ENCODE assay signal across 12 cellular contexts in genomic region chr12:52975204-52975603, GRCh38. TPM values are rescaled to one million over a fixed set of nuclear protein-coding genes. Genes with fewer than 3 reads are reported as not detected.
A peak's percentile ranks its signal among the peaks of the same experiment; 100 is the strongest.
DNase-seq lines count a peak whose midpoint lies in the region; ATAC-seq lines count a peak whose summit lies in the region.
"Had no signal": no experiment of that assay in that cellular context is flagged by ENCODE, and none has a peak within 500 bp of the region (broad histone marks: within the 10 kb centered on the region; RNA-seq: fewer than 3 reads in every experiment).

No MANE protein-coding gene starts in this region.

- H3K27me3 ChIP-seq in MG63 (no peaks in the 10 kb centered on the region), mesenchymal stem cell (ENCODE audit: control insufficient read depth in 1 of 2, insufficient read depth in 1 of 2, low read length in 2 of 2) (peaks cover 0 to 32% of the 10 kb centered on the region in 2 experiments)

- no peaks in the 10 kb centered on the region for H3K9me3 ChIP-seq in MG63
- H3K9me3 ChIP-seq in mesenchymal stem cell (ENCODE audit: control insufficient read depth, low read length) = no peaks in the 10 kb centered on the region

- H2BK12ac ChIP-seq in mesenchymal stem cell (ENCODE audit: low read length in 2 of 2) = peak overlapping the region; percentile 99 to 100

- H2BK5ac ChIP-seq in mesenchymal stem cell (ENCODE audit: low read depth, low read length, poor library complexity, severe bottlenecking) = no peak overlapping the region

- H3K4me3 ChIP-seq in MG63 (no peak overlapping the region), mesenchymal stem cell (ENCODE audit: insufficient read depth in 1 of 2, low read depth in 1 of 2, low read length in 2 of 2) (no peak overlapping the region)

- H3K18ac ChIP-seq in mesenchymal stem cell (ENCODE audit: low read depth in 1 of 2, low read length in 2 of 2) = peak overlapping the region; percentile 75 to 98

- H3K27ac ChIP-seq in mesenchymal stem cell (ENCODE audit: low read length, poor library complexity, severe bottlenecking) = no peak overlapping the region

- DNase-seq in AG08395 (ENCODE audit: low spot score) (peak; percentile 36), MG63 (peak; percentile 68), cerebellum (ENCODE audit: low spot score) (peak; percentile 27), mesenchymal stem cell (peak; percentile 85), dedifferentiated amniotic fluid mesenchymal stem cell (ENCODE audit: extremely low spot score) (no peak), SW 1271 (lab: John Stamatoyannopoulos, UW) (no peak)
- DNase-seq: activated CD4-positive, alpha-beta T cell treated with anti-CD3 and anti-CD28 coated beads for 4 hours; DMS79; NCI-H2107; stimulated activated CD4-positive, alpha-beta T cell treated with anti-CD3 and anti-CD28 coated beads, Interleukin-1b, Interleukin-23, amount 100 ng/mL, for 48 hours had no signal

- H3K23ac ChIP-seq in mesenchymal stem cell (ENCODE audit: low read length in 2 of 2) = no peak overlapping the region

- H2AK5ac ChIP-seq in mesenchymal stem cell (ENCODE audit: low read length, severe bottlenecking) = no peak overlapping the region

- peak overlapping the region; percentile 81 for H2BK120ac ChIP-seq in mesenchymal stem cell (ENCODE audit: low read depth, low read length)

- peak overlapping the region; percentile 96 for H4K91ac ChIP-seq in mesenchymal stem cell (ENCODE audit: low read length)

- H3K9ac ChIP-seq in mesenchymal stem cell (ENCODE audit: low read length) = no peak overlapping the region

- no peak overlapping the region for H3K4me2 ChIP-seq in mesenchymal stem cell (ENCODE audit: low read length, poor library complexity, severe bottlenecking)

- WGBS in mesenchymal stem cell = 44% methylated on average over 3 of the region's 3 CpGs

- no peak overlapping the region for H3K14ac ChIP-seq in mesenchymal stem cell (ENCODE audit: low read length in 2 of 2)

- H3K36me3 ChIP-seq in MG63 (no peaks in the 10 kb centered on the region), mesenchymal stem cell (ENCODE audit: control insufficient read depth in 1 of 2, insufficient read depth in 2 of 2, low read depth in 1 of 2, low read length in 2 of 2) (no peaks in the 10 kb centered on the region)

- no peaks in the 10 kb centered on the region for H3K79me1 ChIP-seq in mesenchymal stem cell (replicated peaks; ENCODE audit: low read length, poor library complexity, severe bottlenecking)

- ATAC-seq in GM21360 (IDR thresholded peaks at IDR 0.05; ENCODE audit: unreplicated experiment) (no peak), HG02588 (IDR thresholded peaks at IDR 0.05; ENCODE audit: unreplicated experiment) (no peak)

- H2BK15ac ChIP-seq in mesenchymal stem cell (ENCODE audit: low read depth, poor library complexity, severe bottlenecking) = peak overlapping the region; percentile 87

- H4K8ac ChIP-seq in mesenchymal stem cell (ENCODE audit: low read length) = peak overlapping the region; percentile 74

- H3K4ac ChIP-seq in mesenchymal stem cell (ENCODE audit: low read depth in 1 of 2, low read length in 2 of 2) = peak overlapping the region; percentile 98

- H2AFZ ChIP-seq in mesenchymal stem cell (ENCODE audit: low read depth, low read length) = no peak overlapping the region

- peaks cover 22% of the 10 kb centered on the region for H3K4me1 ChIP-seq in mesenchymal stem cell (ENCODE audit: control insufficient read depth, insufficient read depth, low read depth, low read length)

RNA-seq across cellular contexts. Expression of gene KRT18, which starts 26.3 kb away (rescaled TPM):
- 104 and 136 TPM in 2 replicates for total RNA-seq in MG63 (2014; rRNA removed; shearing (Covaris generic); ENCODE audit: low replicate concordance)
- total RNA-seq in cerebellum = 2.9 TPM
- 831 TPM for polyA plus RNA-seq in mesenchymal stem cell (2013, experiment 1 of 2)
- 807 TPM for polyA plus RNA-seq in mesenchymal stem cell (2013, experiment 2 of 2)

RNA-seq across cellular contexts. Expression of gene EIF4B, which starts 31.1 kb away (rescaled TPM):
- 684 and 692 TPM in 2 replicates for total RNA-seq in MG63 (2014; rRNA removed; shearing (Covaris generic); ENCODE audit: low replicate concordance)
- total RNA-seq in cerebellum = 410 TPM
- 387 TPM for polyA plus RNA-seq in mesenchymal stem cell (2013, experiment 1 of 2)
- polyA plus RNA-seq in mesenchymal stem cell (2013, experiment 2 of 2) = 364 TPM

Comparison
In these comparisons a context has a peak if more than half of its experiments do, and no peak if none do; other contexts are left out.
1. DNase-seq: peak in AG08395 (single experiment), MG63 (single experiment), cerebellum (single experiment) and mesenchymal stem cell (single experiment); none in dedifferentiated amniotic fluid mesenchymal stem cell (single experiment) and SW 1271 (0 of 2).
2. RNA of gene KRT18, which starts 26.3 kb away (total RNA-seq): 104 to 136 TPM in MG63; 2.9 TPM in cerebellum (single experiment); every median in the first group is over 10 times any median in the second.